ENCODE assay signal across 1 cellular context in the genomic region with DNA sequence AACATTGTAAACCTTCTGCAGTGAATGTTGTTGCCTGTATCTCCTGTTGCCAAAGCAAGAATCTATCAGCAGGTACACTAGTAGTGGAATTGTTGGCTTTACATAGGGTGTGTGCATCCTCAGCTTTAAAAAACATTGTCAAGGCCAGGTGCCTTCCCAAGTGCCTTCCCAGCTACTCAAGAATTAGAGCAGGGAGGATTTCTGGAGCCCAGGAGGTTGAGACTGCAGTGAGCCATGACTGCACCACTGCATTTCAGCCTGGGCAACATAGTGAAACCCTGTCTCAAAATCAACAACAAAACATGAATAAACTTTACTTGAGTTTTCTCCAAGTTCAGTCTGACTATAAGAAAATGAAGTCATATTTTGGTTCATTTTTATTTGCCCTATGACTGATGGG.
TF ChIP-seq lines count a peak whose summit lies in the region.

No MANE protein-coding gene starts in this region.

TF ChIP-seq in H1, 55 proteins besides CTCF, POLR2A, EP300 and RAD21 (continued from another document):
- TF ChIP-seq, protein P1, sequence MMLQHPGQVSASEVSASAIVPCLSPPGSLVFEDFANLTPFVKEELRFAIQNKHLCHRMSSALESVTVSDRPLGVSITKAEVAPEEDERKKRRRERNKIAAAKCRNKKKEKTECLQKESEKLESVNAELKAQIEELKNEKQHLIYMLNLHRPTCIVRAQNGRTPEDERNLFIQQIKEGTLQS (IDR thresholded peaks at IDR 0.05; ENCODE audit: insufficient read depth, low read depth, low read length): no peak
- no peak for TF ChIP-seq PHF8 (conservative IDR thresholded peaks at IDR 0.05; ENCODE audit: low read depth, low read length)
- no peak for TF ChIP-seq NRF1 (IDR thresholded peaks at IDR 0.05; ENCODE audit: low read depth, low read length)
